8 cellular contexts compared by ENCODE assay signal in genomic region chr6:76560851-76561753, GRCh38.
DNase-seq lines count a peak whose midpoint lies in the region; ATAC-seq, FAIRE-seq and TF ChIP-seq lines count a peak whose summit lies in the region.
"Not testable (repeated sequence)": the region's sequence is repeated elsewhere in the genome, so short reads cannot be mapped to it uniquely, and the experiment has no call there.

No MANE protein-coding gene starts in this region.

- peak overlapping the region; percentile 74 for H3K56ac ChIP-seq in H1 (replicated peaks; ENCODE audit: insufficient read length, low read depth, low read length)

- not testable (repeated sequence) for H3K23ac ChIP-seq in H1 (ENCODE audit: insufficient read length)

- not testable (repeated sequence) for H3K79me1 ChIP-seq in H1 (ENCODE audit: low read depth, low read length)

- not testable (repeated sequence) for H2BK20ac ChIP-seq in H1 (ENCODE audit: low read length)

- CTCF ChIA-PET in H1 (lab: Charles Lee; ENCODE audit: partially characterized antibody): interaction anchor here (1.0 kb wide), 1 partner anchor 626 kb away, joined by 3 read pairs; no protein-coding TSS in a partner anchor

- H4K8ac ChIP-seq in H1 (ENCODE audit: extremely low read depth, insufficient read depth, low read length): not testable (repeated sequence)

- TF ChIP-seq RAD21 in H1 (IDR thresholded peaks at IDR 0.05 in 1 of 2, conservative IDR thresholded peaks at IDR 0.05 in 1 of 2; ENCODE audit: low read depth in 2 of 2, low read length in 2 of 2): not testable (repeated sequence)

- peaks cover 16% of the 10 kb centered on the region; the same call in 1 of the 2 replicates for H3K9me3 ChIP-seq in HUES6 (ENCODE audit: control insufficient read depth, insufficient read depth, low read depth, low read length)
- not testable (repeated sequence) for H3K9me3 ChIP-seq in H1 (ENCODE audit: insufficient read depth in 2 of 2, low read depth in 1 of 2, low read length in 1 of 2); iPS DF 6.9 (ENCODE audit: control insufficient read depth, insufficient read depth, low read length); iPS-18c (ENCODE audit: control insufficient read depth, insufficient read depth, low read length)

- H3K36me3 Mint-ChIP-seq in GM23338 (ENCODE audit: low read depth): peaks cover 36% of the 10 kb centered on the region
- H3K36me3 Mint-ChIP-seq in nephron progenitor cell (ENCODE audit: low read depth): not testable (repeated sequence)

- peak overlapping the region; percentile 90 for H4K5ac ChIP-seq in H1 (ENCODE audit: insufficient read length, low read depth, low read length)

- H3K79me2 ChIP-seq in GM23338 (replicated peaks; ENCODE audit: insufficient read depth) (peaks cover 36% of the 10 kb centered on the region), H1 (ENCODE audit: control insufficient read depth in 1 of 2, insufficient read depth in 2 of 2, low read length in 2 of 2) (peaks cover 0 to 42% of the 10 kb centered on the region in 2 experiments; a peak in 3 of 4 replicates)

- peak; percentile 61 for DNase-seq in GM23338 (ENCODE audit: low spot score)
- peak; percentile 63 for DNase-seq in NCI-H82 (lab: John Stamatoyannopoulos, UW)
- DNase-seq in H1 (ENCODE audit: low read depth in 1 of 2, low spot score in 2 of 2): peak in 1 of 2 experiments; percentile 59
- peak; percentile 20 for DNase-seq in fibroblast of villous mesenchyme (ENCODE audit: low read depth)
- not testable (repeated sequence) for DNase-seq in iPS DF 6.9 (ENCODE audit: low read depth, low spot score); nephron progenitor cell

- H3K14ac ChIP-seq in H1 (ENCODE audit: insufficient read length): not testable (repeated sequence)

- not testable (repeated sequence) for H3K23me2 ChIP-seq in H1 (ENCODE audit: low read depth, low read length)

- H3K9ac ChIP-seq in HUES6 (ENCODE audit: low read length): peak overlapping the region; percentile 90
- H3K9ac ChIP-seq in H1 (replicated peaks in 1 of 4; ENCODE audit: extremely low read depth in 1 of 4, low read depth in 3 of 4, low read length in 3 of 4): peak overlapping the region; percentile 53 to 87 (median 63)

- H3K4me1 ChIP-seq in GM23338 (ENCODE audit: insufficient read depth) (peaks cover 43% of the 10 kb centered on the region), HUES6 (ENCODE audit: control insufficient read depth, insufficient read depth, low read length) (peaks cover 18% of the 10 kb centered on the region), H1 (replicated peaks in 1 of 4; ENCODE audit: control insufficient read depth in 3 of 4, insufficient read depth in 4 of 4, low read length in 3 of 4) (peaks cover 0 to 15% (median 6%) of the 10 kb centered on the region in 4 experiments; a peak in 3 of 7 replicates)
- H3K4me1 ChIP-seq in iPS DF 6.9 (ENCODE audit: control insufficient read depth, insufficient read depth, low read length): not testable (repeated sequence)

- peaks cover 43% of the 10 kb centered on the region for H3K4me1 Mint-ChIP-seq in GM23338
- H3K4me1 Mint-ChIP-seq in nephron progenitor cell: not testable (repeated sequence)

- not testable (repeated sequence) for H3K27me3 ChIP-seq in GM23338 (ENCODE audit: insufficient read depth); HUES6 (ENCODE audit: control insufficient read depth, insufficient read depth, low read length); H1 (replicated peaks in 1 of 4; ENCODE audit: control insufficient read depth in 3 of 4, extremely low read depth in 1 of 4, insufficient read depth in 3 of 4, low read length in 3 of 4); iPS DF 6.9 (ENCODE audit: control insufficient read depth, insufficient read depth, low read length)

- POLR2A ChIA-PET in H1 (lab: Charles Lee; ENCODE audit: partially characterized antibody): interaction anchor here (0.5 to 6.0 kb wide), 29 partner anchors 8 to 286 kb away, joined by 3 to 44 read pairs (median 4); no protein-coding TSS in a partner anchor

- FAIRE-seq in H1 (lab: Jason Lieb, UNC): not testable (repeated sequence)

- H3K4ac ChIP-seq in H1 (replicated peaks; ENCODE audit: insufficient read length, low read depth, low read length): not testable (repeated sequence)

- H2BK15ac ChIP-seq in H1 (ENCODE audit: low read length): not testable (repeated sequence)

- peak overlapping the region; percentile 100 for H3K27ac ChIP-seq in GM23338 (ENCODE audit: low read depth)
- peak overlapping the region; percentile 99 for H3K27ac ChIP-seq in HUES6 (ENCODE audit: low read depth, low read length)
- H3K27ac ChIP-seq in H1 (ENCODE audit: low read depth, low read length): peak overlapping the region; percentile 59
- not testable (repeated sequence) for H3K27ac ChIP-seq in iPS DF 6.9 (ENCODE audit: low read length)

- not testable (repeated sequence) for H2AFZ ChIP-seq in GM23338; H1 (ENCODE audit: low read length)

- peak in 1 of 2 experiments; percentile 25; a peak in 1 of 3 replicates for TF ChIP-seq EP300 in H1 (IDR thresholded peaks at IDR 0.05; ENCODE audit: borderline replicate concordance in 1 of 2, low read depth in 2 of 2, low read length in 2 of 2)

- H3K9me3 Mint-ChIP-seq in GM23338: not testable (repeated sequence)
- peaks cover 18% of the 10 kb centered on the region for H3K9me3 Mint-ChIP-seq in nephron progenitor cell

- H2BK5ac ChIP-seq in H1 (ENCODE audit: low read depth, low read length): peak overlapping the region; percentile 38; the same call in 1 of the 2 replicates

- ATAC-seq in GM23338: peak; percentile 75

- not testable (repeated sequence) for H3K9me2 ChIP-seq in GM23338 (ENCODE audit: insufficient read depth)

- H4K20me1 ChIP-seq in GM23338 (replicated peaks; ENCODE audit: insufficient read depth); H1 (replicated peaks in 1 of 2; ENCODE audit: control insufficient read depth in 1 of 2, insufficient read depth in 2 of 2, low read length in 2 of 2): not testable (repeated sequence)

- not testable (repeated sequence) for H4K91ac ChIP-seq in H1 (replicated peaks; ENCODE audit: insufficient read length, low read length)

- not testable (repeated sequence) for H3F3A ChIP-seq in GM23338 (replicated peaks; ENCODE audit: low read depth)

- not testable (repeated sequence) for H2BK12ac ChIP-seq in H1 (ENCODE audit: low read depth, low read length)

- H2BK120ac ChIP-seq in H1 (replicated peaks; ENCODE audit: low read depth, low read length): peak overlapping the region; percentile 11

- peak overlapping the region; percentile 72 for H3K18ac ChIP-seq in H1 (ENCODE audit: extremely low read depth, low read length)

- peaks cover 16% of the 10 kb centered on the region for H3K27me3 Mint-ChIP-seq in GM23338 (ENCODE audit: insufficient read depth, low read depth, poor library complexity)
- H3K27me3 Mint-ChIP-seq in nephron progenitor cell (ENCODE audit: low read depth, poor library complexity): not testable (repeated sequence)

- H3K4me3 ChIP-seq in GM23338 (peak overlapping the region; percentile 54), HUES6 (ENCODE audit: low read depth, low read length) (peak overlapping the region; percentile 60), H1 (ENCODE audit: extremely low read depth in 1 of 4, insufficient read depth in 2 of 4, low read depth in 3 of 4, low read length in 4 of 4) (peak overlapping the region; percentile 45 to 95 (median 74)), iPS DF 6.9 (ENCODE audit: low read length) (peak overlapping the region; percentile 39; the same call in 1 of the 2 replicates), iPS-18c (ENCODE audit: insufficient read depth, low read depth, low read length) (peak overlapping the region; percentile 20; the same call in 1 of the 2 replicates)
- H3K4me3 ChIP-seq in fibroblast of villous mesenchyme (ENCODE audit: low read depth, low read length): not testable (repeated sequence)

- H3K4me2 ChIP-seq in GM23338: peak overlapping the region; percentile 71
- peak overlapping the region; percentile 50 to 58 for H3K4me2 ChIP-seq in H1 (ENCODE audit: insufficient read depth in 1 of 2, low read depth in 2 of 2, low read length in 2 of 2)

- not testable (repeated sequence) for H3K36me3 ChIP-seq in GM23338 (ENCODE audit: insufficient read depth); H1 (ENCODE audit: control insufficient read depth in 2 of 4, insufficient read depth in 4 of 4, low read length in 3 of 4); iPS DF 6.9 (ENCODE audit: control insufficient read depth, insufficient read depth, low read length)
- H3K36me3 ChIP-seq in HUES6 (ENCODE audit: control insufficient read depth, insufficient read depth, low read length): peaks cover 19% of the 10 kb centered on the region; the same call in 1 of the 2 replicates

- 9% methylated on average over 9 of the region's 9 CpGs; no CpG with 5 or more reads in 1 of the 2 experiments for WGBS in H1 (ENCODE audit: extremely low coverage in 1 of 2, insufficient coverage in 1 of 2, insufficient read length in 1 of 2, insufficient replicate concordance in 2 of 2, low coverage in 1 of 2, low lambda C conversion rate in 2 of 2, missing lambda C conversion rate in 1 of 2), 2 experiments
- no CpG with 5 or more reads among the region's 9 CpGs for WGBS in iPS DF 6.9 (ENCODE audit: insufficient coverage, insufficient read length)

- peak; percentile 37 to 73; a peak in 2 of 3 replicates for TF ChIP-seq POLR2A in H1 (IDR thresholded peaks at IDR 0.05; ENCODE audit: control extremely low read depth in 1 of 2, low read depth in 2 of 2, low read length in 2 of 2)

- peak overlapping the region; percentile 99 for H3K27ac Mint-ChIP-seq in GM23338
- not testable (repeated sequence) for H3K27ac Mint-ChIP-seq in nephron progenitor cell

- TF ChIP-seq CTCF in GM23338 (conservative IDR thresholded peaks at IDR 0.05; ENCODE audit: low read depth in 2 of 2); H1 (IDR thresholded peaks at IDR 0.05; ENCODE audit: control extremely low read depth in 1 of 3, insufficient read depth in 1 of 3, low read depth in 1 of 3, low read length in 3 of 3); fibroblast of villous mesenchyme (IDR thresholded peaks at IDR 0.05; ENCODE audit: insufficient read depth, low read depth, low read length); nephron progenitor cell (IDR thresholded peaks at IDR 0.05): not testable (repeated sequence)

- not testable (repeated sequence) for H2AK5ac ChIP-seq in H1 (ENCODE audit: low read depth, low read length)

- H3K4me3 Mint-ChIP-seq in GM23338 (peak overlapping the region; percentile 77), nephron progenitor cell (peak overlapping the region; percentile 48)

TF ChIP-seq in GM23338, 12 proteins besides CTCF, POLR2A, EP300 and RAD21:
- TF ChIP-seq POLR2AphosphoS5 (IDR thresholded peaks at IDR 0.05; ENCODE audit: low read depth): peak; percentile 47; the same call in 1 of the 2 replicates
- peak; percentile 48; the same call in 1 of the 2 replicates for TF ChIP-seq NANOG (IDR thresholded peaks at IDR 0.05; ENCODE audit: borderline replicate concordance)
TF ChIP-seq in GM23338: peak in this region for 2; not testable (repeated sequence) for 10.
